In genomic region chr4:168952821-168953246, GRCh38 we compare ENCODE assay signal across 8 cellular contexts. TPM values are rescaled to one million over a fixed set of nuclear protein-coding genes. Genes with fewer than 3 reads are reported as not detected.
DNase-seq lines count a peak whose midpoint lies in the region; ATAC-seq and TF ChIP-seq lines count a peak whose summit lies in the region.
"Not testable (repeated sequence)": the region's sequence is repeated elsewhere in the genome, so short reads cannot be mapped to it uniquely, and the experiment has no call there.

No MANE protein-coding gene starts in this region.

- peaks cover 80% of the 10 kb centered on the region for H3K36me3 Mint-ChIP-seq in brain

- H3K9me3 ChIP-seq in mucosa of descending colon, thyroid gland: not testable (repeated sequence)

- not testable (repeated sequence) for H3K27me3 Mint-ChIP-seq in brain

- DNase-seq in COR-L47 (lab: John Stamatoyannopoulos, UW) (peak; percentile 10), HT-29 (ENCODE audit: low spot score) (peak; percentile 30), NCI-H1436 treated with DMSO at 0.1 percent for 48 hours (lab: John Stamatoyannopoulos, UW) (peak; percentile 17), NCI-H345 (lab: John Stamatoyannopoulos, UW) (peak; percentile 49), foreskin keratinocyte (peak; percentile 53 to 76), mucosa of descending colon (peak in 1 of 3 donors; percentile 47), thyroid gland (peak; percentile 12 to 21)

- WGBS in thyroid gland, 2 donors, result 98 to 100% methylated on average over 2 to 3 of the region's 3 CpGs

- H3K27ac Mint-ChIP-seq in brain, result peak overlapping the region in 3 of 5 experiments; percentile 48 to 81 (median 64)

- intact Hi-C loops in mucosa of descending colon (cut with DNase I, micrococcal nuclease); thyroid gland (cut with DNase I): not testable (repeated sequence)

- not testable (repeated sequence) for H3K4me3 Mint-ChIP-seq in brain

- not testable (repeated sequence) for H3K27me3 ChIP-seq in foreskin keratinocyte, thyroid gland

- not testable (repeated sequence) for TF ChIP-seq CTCF in brain (conservative IDR thresholded peaks at IDR 0.05); foreskin keratinocyte (conservative IDR thresholded peaks at IDR 0.05); mucosa of descending colon (IDR thresholded peaks at IDR 0.05); thyroid gland (IDR thresholded peaks at IDR 0.05)

- TF ChIP-seq POLR2A in thyroid gland (IDR thresholded peaks at IDR 0.05), result not testable (repeated sequence)

- peak; percentile 61 for ATAC-seq in foreskin keratinocyte
- ATAC-seq in mucosa of descending colon, result peak; percentile 37

- not testable (repeated sequence) for H3K36me3 ChIP-seq in mucosa of descending colon (ENCODE audit: low read depth); thyroid gland

- H3K4me1 ChIP-seq in foreskin keratinocyte; mucosa of descending colon (ENCODE audit: low read depth); thyroid gland: not testable (repeated sequence)

- peaks cover 31 to 80% (median 62%) of the 10 kb centered on the region in 5 experiments for H3K9me3 Mint-ChIP-seq in brain

- H3K4me1 Mint-ChIP-seq in brain, result not testable (repeated sequence)

- H3K27ac ChIP-seq in foreskin keratinocyte, thyroid gland: not testable (repeated sequence)

- H3K4me3 ChIP-seq in mucosa of descending colon; thyroid gland (replicated peaks in 1 of 3): not testable (repeated sequence)

RNA-seq across cellular contexts. Expression of gene CBR4, which starts 57.2 kb away (rescaled TPM):
- 5.4 and 6.1 TPM in 2 replicates for total RNA-seq in HT-29 (2014; rRNA removed; shearing (Covaris generic))
- polyA plus RNA-seq in brain (ENCODE audit: insufficient read depth, low read depth, low replicate concordance) (3.1 TPM), foreskin keratinocyte (6.5 and 8.7 TPM in 2 replicates)
- total RNA-seq in foreskin keratinocyte (13.0 and 14.0 TPM in 2 replicates), mucosa of descending colon (10 to 100 TPM; 20.9 to 33.6 (median 30.2) TPM), thyroid gland (10 to 100 TPM; 47.7 to 54.2 (median 49.9) TPM)
